Comparison of ENCODE assay signal across 8 cellular contexts in the genomic region with DNA sequence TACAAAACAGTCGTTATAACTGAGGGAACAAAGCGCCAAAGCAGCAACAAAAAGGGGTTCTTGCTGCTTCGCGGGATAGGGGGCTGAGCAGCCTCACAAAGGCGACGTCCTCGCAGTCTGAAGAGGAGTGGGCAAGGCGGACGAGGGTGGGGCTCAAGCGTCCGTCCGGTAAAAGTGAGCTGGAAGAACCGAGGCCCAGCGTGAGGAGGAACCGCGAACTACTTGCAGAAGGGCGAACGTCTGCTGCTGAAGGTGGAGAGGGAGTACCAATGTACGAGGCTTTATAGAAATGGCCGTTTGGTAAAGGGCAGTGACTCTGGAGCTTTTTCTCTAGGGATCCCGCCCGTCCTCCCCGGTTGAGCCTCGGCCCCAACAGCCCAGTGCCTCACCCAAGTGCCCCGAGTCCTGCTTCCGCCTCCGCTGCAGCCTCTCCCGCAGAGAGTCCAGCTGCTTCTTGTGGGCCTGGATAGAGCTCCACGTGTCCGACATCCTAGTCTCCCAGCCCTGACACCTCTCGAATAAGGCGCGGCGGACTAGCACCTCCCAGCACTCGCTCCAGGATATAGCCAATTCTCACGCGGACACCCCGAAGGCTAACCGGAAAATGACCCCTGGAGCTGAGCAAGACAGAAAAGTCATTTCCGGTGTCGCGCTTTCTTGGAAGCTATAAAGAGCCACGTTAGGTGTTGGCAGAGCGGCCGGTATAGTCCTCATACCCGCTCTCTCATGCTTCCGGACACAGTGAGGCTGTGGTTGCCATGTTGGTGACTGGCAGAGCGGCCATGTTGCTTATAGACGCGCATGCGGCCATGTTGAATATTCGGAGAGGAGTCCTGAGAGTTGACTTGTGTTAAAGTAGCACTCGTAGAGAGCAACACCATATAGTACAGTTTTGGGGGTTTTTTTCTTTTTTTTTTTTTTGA. TPM values are rescaled to one million over a fixed set of nuclear protein-coding genes. Genes with fewer than 3 reads are reported as not detected.
DNase-seq lines count a peak whose midpoint lies in the region; ATAC-seq and TF ChIP-seq lines count a peak whose summit lies in the region.

A gene (minus strand): TSS at position 606 of the 923 bp plus-strand sequence. CDS start 117 bp downstream, at position 489.

- H3K27me3 ChIP-seq in upper lobe of right lung, result no peaks in the 10 kb centered on the region

- H3K4me3 Mint-ChIP-seq in T-helper 1 cell treated with Interleukin-12 subunit alpha and Interleukin-12 subunit beta and Interleukin-4 antibody, amounts not matched to agents 30 μg/mL and 1 μg/mL, for 36 hours, result peak within 1 kb of the TSS; percentile 89

- in situ Hi-C loops in GM13977 (cut with MboI; ENCODE audit: low pct_unique_long_range_greater_than_20kb, low sequenced_read_pairs, unreplicated experiment), result no loop called here

- H3K27me3 Mint-ChIP-seq in T-helper 1 cell treated with Interleukin-12 subunit alpha and Interleukin-12 subunit beta and Interleukin-4 antibody, amounts not matched to agents 30 μg/mL and 1 μg/mL, for 36 hours (ENCODE audit: low read depth), result peaks cover 6% of the 10 kb centered on the region

- intact Hi-C loops in left cardiac atrium (cut with DNase I) (no loop called here), posterior vena cava (cut with DNase I) (no loop called here), upper lobe of right lung (cut with DNase I) (no loop called here)

- peak within 1 kb of the TSS; percentile 91 for H3K27ac ChIP-seq in upper lobe of right lung

- TF ChIP-seq CTCF in GM13977 (IDR thresholded peaks at IDR 0.05; ENCODE audit: extremely low read depth, insufficient read depth, missing control alignments) (no peak), upper lobe of right lung (IDR thresholded peaks at IDR 0.05) (no peak)

- H3K27ac Mint-ChIP-seq in T-helper 1 cell treated with Interleukin-12 subunit alpha and Interleukin-12 subunit beta and Interleukin-4 antibody, amounts not matched to agents 30 μg/mL and 1 μg/mL, for 36 hours, result peak within 1 kb of the TSS; percentile 97

- H3K36me3 ChIP-seq in upper lobe of right lung, result peaks cover 10% of the 10 kb centered on the region

- DNase-seq in GM13977 (ENCODE audit: low spot score) (peak; percentile 87), NCI-H1694 (lab: John Stamatoyannopoulos, UW) (peak; percentile 98), amniotic stem cell (lab: John Stamatoyannopoulos, UW) (peak; percentile 98), left cardiac atrium (peak; percentile 99), posterior vena cava (ENCODE audit: low spot score) (peak; percentile 99), upper lobe of right lung (peak; percentile 97)

- peaks cover 22% of the 10 kb centered on the region for H3K4me1 ChIP-seq in upper lobe of right lung

- H3K9me3 Mint-ChIP-seq in T-helper 1 cell treated with Interleukin-12 subunit alpha and Interleukin-12 subunit beta and Interleukin-4 antibody, amounts not matched to agents 30 μg/mL and 1 μg/mL, for 36 hours, result no peaks in the 10 kb centered on the region

- H3K9me3 ChIP-seq in upper lobe of right lung, result no peaks in the 10 kb centered on the region

- peaks cover 15% of the 10 kb centered on the region for H3K36me3 Mint-ChIP-seq in T-helper 1 cell treated with Interleukin-12 subunit alpha and Interleukin-12 subunit beta and Interleukin-4 antibody, amounts not matched to agents 30 μg/mL and 1 μg/mL, for 36 hours (ENCODE audit: low read depth)

- ATAC-seq in HG02884 (IDR thresholded peaks at IDR 0.05; ENCODE audit: unreplicated experiment) (peak; percentile 98), left cardiac atrium (peak; percentile 99), upper lobe of right lung (peak; percentile 99)

- H3K4me1 Mint-ChIP-seq in T-helper 1 cell treated with Interleukin-12 subunit alpha and Interleukin-12 subunit beta and Interleukin-4 antibody, amounts not matched to agents 30 μg/mL and 1 μg/mL, for 36 hours (ENCODE audit: low read depth), result peaks cover 28% of the 10 kb centered on the region

- H3K4me3 ChIP-seq in upper lobe of right lung, result peak within 1 kb of the TSS; percentile 97

RNA-seq across cellular contexts. Expression of the gene that starts here (rescaled TPM):
- total RNA-seq in left cardiac atrium, result 10 to 100 TPM; 25.1 to 26.8 TPM
- 10 to 100 TPM; 26.4 to 29.0 TPM for total RNA-seq in posterior vena cava
- 48.6 TPM for total RNA-seq in upper lobe of right lung

Comparison
In these comparisons a context has a peak if more than half of its experiments do, and no peak if none do; other contexts are left out.
1. Peak in every context shown above with its lines: DNase-seq, ATAC-seq, H3K4me3 ChIP-seq and H3K27ac ChIP-seq.